In the genomic region with DNA sequence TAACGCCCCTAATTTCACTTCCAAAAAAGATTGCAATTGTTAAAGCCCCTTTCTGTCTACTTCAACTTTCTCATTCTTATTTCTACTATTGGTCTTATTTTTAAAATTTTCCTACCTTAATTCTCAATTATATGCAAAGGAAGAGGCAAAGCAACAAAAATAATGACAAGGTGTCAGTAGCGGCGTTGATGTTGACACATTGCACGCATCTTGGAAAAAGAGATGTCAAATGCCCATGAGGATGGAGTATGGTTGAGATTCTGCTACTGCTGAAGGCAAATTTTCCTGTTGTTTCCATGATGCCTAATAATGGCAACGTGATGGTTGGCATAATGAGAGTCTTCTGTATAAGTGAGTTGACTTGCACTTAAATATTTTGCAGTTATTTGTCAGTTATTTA, we compare ENCODE assay signal across 37 cellular contexts.
"Had no signal": no experiment of that assay in that cellular context is flagged by ENCODE, and none has a peak within 500 bp of the region (broad histone marks: within the 10 kb centered on the region; RNA-seq: fewer than 3 reads in every experiment).

No MANE protein-coding gene starts in this region.

- H3K9me3 Mint-ChIP-seq: activated CD4-positive, alpha-beta memory T cell treated with anti-CD3 and anti-CD28 coated beads for 36 hours; activated T-helper 17 cell treated with anti-CD3 and anti-CD28 coated beads, Interleukin-2, amount 50 U/mL, for 72 hours had no signal

- H3K4me1 ChIP-seq: adrenal gland had no signal

- FAIRE-seq: bronchial epithelial cell had no signal

- H3K4me3 Mint-ChIP-seq: activated B cell treated with CpG ODN at 0.5 μM for 24 hours; activated CD4-positive, alpha-beta memory T cell treated with anti-CD3 and anti-CD28 coated beads for 36 hours; activated CD4-positive, alpha-beta T cell treated with anti-CD3 and anti-CD28 coated beads, Interleukin-2, amount 10 ng/mL, durations not matched to agents 24 days and 14 days; activated CD8-positive, alpha-beta T cell treated with anti-CD3 and anti-CD28 coated beads for 36 hours; activated naive CD4-positive, alpha-beta T cell treated with anti-CD3 and anti-CD28 coated beads for 36 hours; activated naive CD8-positive, alpha-beta T cell treated with anti-CD3 and anti-CD28 coated beads for 36 hours; activated T-cell treated with anti-CD3 and anti-CD28 coated beads, Interleukin-2, amount 50 U/mL, for 4 hours; activated T-cell treated with anti-CD3 and anti-CD28 coated beads, Interleukin-2, amount 50 U/mL, for 72 hours; activated T-helper 1 cell treated with anti-CD3 and anti-CD28 coated beads, Interleukin-12 subunit alpha, Interleukin-12 subunit beta, Interleukin-2, Interleukin-4 antibody, amounts not matched to agents 30 ng/mL and 10 ng/mL and 1 ng/mL, durations not matched to agents 14 hours and 24 hours and 36 hours; activated T-helper 17 cell treated with anti-CD3 and anti-CD28 coated beads, Interleukin-2, amount 50 U/mL, for 72 hours; central memory CD8-positive, alpha-beta T cell; T-helper 1 cell treated with Interleukin-12 subunit alpha and Interleukin-12 subunit beta and Interleukin-4 antibody, amounts not matched to agents 30 μg/mL and 1 μg/mL, for 36 hours; T-helper 2 cell treated with Interferon-gamma antibody and Interleukin-4, amounts not matched to agents 5 μg/mL and 100 μg/mL, for 36 hours had no signal

- H3K27me3 Mint-ChIP-seq: activated B cell treated with CpG ODN at 0.5 μM for 24 hours; activated CD4-positive, alpha-beta memory T cell treated with anti-CD3 and anti-CD28 coated beads for 36 hours; activated CD4-positive, alpha-beta T cell treated with anti-CD3 and anti-CD28 coated beads, Interleukin-2, amount 10 ng/mL, durations not matched to agents 24 days and 14 days; activated CD8-positive, alpha-beta T cell treated with anti-CD3 and anti-CD28 coated beads for 36 hours; activated naive CD8-positive, alpha-beta T cell treated with anti-CD3 and anti-CD28 coated beads for 36 hours; activated T-helper 17 cell treated with anti-CD3 and anti-CD28 coated beads, Interleukin-2, amount 50 U/mL, for 72 hours; brain; central memory CD8-positive, alpha-beta T cell had no signal

- H3K36me3 ChIP-seq: adrenal gland, cardiac muscle cell had no signal

- DNase-seq: activated B cell treated with CpG ODN at 0.5 μM for 24 hours; activated CD4-positive, alpha-beta memory T cell treated with anti-CD3 and anti-CD28 coated beads for 36 hours; activated CD4-positive, alpha-beta T cell treated with anti-CD3 and anti-CD28 coated beads for 4 hours; activated CD4-positive, alpha-beta T cell treated with anti-CD3 and anti-CD28 coated beads, Interleukin-2, amount 10 ng/mL, durations not matched to agents 24 days and 14 days; activated CD4-positive, alpha-beta T cell treated with anti-CD3 and anti-CD28 coated beads, Interleukin-2, amount 50 U/mL, for 1 hour; activated CD4-positive, alpha-beta T cell treated with anti-CD3 and anti-CD28 coated beads, Interleukin-2, amount 50 U/mL, for 4 hours; activated CD4-positive, CD25-positive, alpha-beta regulatory T cell treated with anti-CD3 and anti-CD28 coated beads, Interleukin-2, amount 50 U/mL, for 72 hours; activated CD8-positive, alpha-beta memory T cell treated with anti-CD3 and anti-CD28 coated beads, Interleukin-2, amount 50 U/mL, for 4 hours; activated CD8-positive, alpha-beta T cell treated with anti-CD3 and anti-CD28 coated beads for 36 hours; activated effector memory CD4-positive, alpha-beta T cell treated with anti-CD3 and anti-CD28 coated beads, Interleukin-2, amount 50 U/mL, for 16 hours; activated gamma-delta T cell treated with Interleukin-2 at 50 U/mL for 16 hours; activated naive CD4-positive, alpha-beta T cell; activated naive CD4-positive, alpha-beta T cell treated with anti-CD3 and anti-CD28 coated beads for 36 hours; activated naive CD4-positive, alpha-beta T cell treated with anti-CD3 and anti-CD28 coated beads, Interleukin-2, amount 50 U/mL, for 16 hours; activated naive CD8-positive, alpha-beta T cell treated with anti-CD3 and anti-CD28 coated beads for 36 hours; activated T-cell treated with anti-CD3 and anti-CD28 coated beads for 4 hours; activated T-cell treated with anti-CD3 and anti-CD28 coated beads, Interleukin-2, amount 50 U/mL, for 1 hour; activated T-cell treated with anti-CD3 and anti-CD28 coated beads, Interleukin-2, amount 50 U/mL, for 4 hours; activated T-cell treated with anti-CD3 and anti-CD28 coated beads, Interleukin-2, amount 50 U/mL, for 72 hours; adrenal gland; amniotic stem cell; aorta; caudate nucleus; SW 1271; T-helper 1 cell; T-helper 2 cell; T-helper 9 cell had no signal

- H3K9me3 ChIP-seq: adrenal gland had no signal

- H3K27me3 ChIP-seq: adrenal gland, cardiac muscle cell had no signal

- H3K4me1 Mint-ChIP-seq: activated B cell treated with CpG ODN at 0.5 μM for 24 hours; activated CD4-positive, alpha-beta T cell treated with anti-CD3 and anti-CD28 coated beads, Interleukin-2, amount 10 ng/mL, durations not matched to agents 24 days and 14 days had no signal

- H3K4me3 ChIP-seq: adrenal gland, cardiac muscle cell had no signal

- ATAC-seq: activated CD8-positive, alpha-beta T cell treated with anti-CD3 and anti-CD28 coated beads for 36 hours; activated naive CD4-positive, alpha-beta T cell treated with anti-CD3 and anti-CD28 coated beads, Interleukin-2, amount 50 U/mL, for 72 hours; activated T-cell treated with anti-CD3 and anti-CD28 coated beads, Interleukin-2, amount 50 U/mL, for 4 hours; activated T-cell treated with anti-CD3 and anti-CD28 coated beads, Interleukin-2, amount 50 U/mL, for 72 hours; activated T-helper 17 cell treated with anti-CD3 and anti-CD28 coated beads, Interleukin-2, amount 50 U/mL, for 72 hours had no signal

- H3K27ac ChIP-seq: adrenal gland, cardiac muscle cell, VCaP had no signal

- H3K27ac Mint-ChIP-seq: activated B cell treated with CpG ODN at 0.5 μM for 24 hours; activated CD4-positive, alpha-beta memory T cell treated with anti-CD3 and anti-CD28 coated beads for 36 hours; activated CD4-positive, alpha-beta T cell treated with anti-CD3 and anti-CD28 coated beads, Interleukin-2, amount 10 ng/mL, durations not matched to agents 24 days and 14 days; activated CD8-positive, alpha-beta T cell treated with anti-CD3 and anti-CD28 coated beads for 36 hours; activated naive CD4-positive, alpha-beta T cell treated with anti-CD3 and anti-CD28 coated beads for 36 hours; activated naive CD4-positive, alpha-beta T cell treated with anti-CD3 and anti-CD28 coated beads, Interleukin-2, amount 50 U/mL, for 72 hours; activated naive CD8-positive, alpha-beta T cell treated with anti-CD3 and anti-CD28 coated beads for 36 hours; activated T-cell treated with anti-CD3 and anti-CD28 coated beads, Interleukin-2, amount 50 U/mL, for 72 hours; activated T-helper 1 cell treated with anti-CD3 and anti-CD28 coated beads, Interleukin-12 subunit alpha, Interleukin-12 subunit beta, Interleukin-2, Interleukin-4 antibody, amounts not matched to agents 30 ng/mL and 10 ng/mL and 1 ng/mL, durations not matched to agents 14 hours and 24 hours and 36 hours; activated T-helper 17 cell treated with anti-CD3 and anti-CD28 coated beads, Interleukin-2, amount 50 U/mL, for 72 hours; T-helper 1 cell treated with Interleukin-12 subunit alpha and Interleukin-12 subunit beta and Interleukin-4 antibody, amounts not matched to agents 30 μg/mL and 1 μg/mL, for 36 hours; T-helper 2 cell treated with Interferon-gamma antibody and Interleukin-4, amounts not matched to agents 5 μg/mL and 100 μg/mL, for 36 hours had no signal
